Comparison of ENCODE assay signal across 13 cellular contexts in the genomic region with DNA sequence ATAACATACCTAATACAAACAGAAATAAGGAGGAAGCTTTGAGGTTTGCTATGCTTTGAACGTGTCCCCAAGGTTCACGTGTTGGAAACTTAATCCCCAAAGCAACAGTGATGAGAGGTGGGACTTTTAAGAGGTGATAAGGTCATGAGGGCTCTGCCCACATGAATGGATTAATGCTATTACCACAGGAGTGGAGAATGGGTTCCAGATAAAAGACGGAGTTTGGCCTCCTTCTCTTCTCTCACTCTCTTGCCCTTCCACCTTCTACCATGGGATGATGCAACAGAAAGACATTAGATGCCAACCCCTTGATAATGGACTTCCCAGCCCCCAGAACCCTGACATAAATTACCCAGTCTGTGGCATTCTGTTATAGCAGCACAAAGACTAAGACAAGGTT. TPM values are rescaled to one million over a fixed set of nuclear protein-coding genes. Genes with fewer than 3 reads are reported as not detected.
DNase-seq lines count a peak whose midpoint lies in the region; ATAC-seq, FAIRE-seq and TF ChIP-seq lines count a peak whose summit lies in the region.
"Had no signal": no experiment of that assay in that cellular context is flagged by ENCODE, and none has a peak within 500 bp of the region (broad histone marks: within the 10 kb centered on the region; RNA-seq: fewer than 3 reads in every experiment).

No MANE protein-coding gene starts in this region.

- CTCF ChIA-PET in Caco-2 (lab: Charles Lee): no interaction called here
- CTCF ChIA-PET in naive thymus-derived CD4-positive, alpha-beta T cell (lab: Charles Lee): no interaction called here

- POLR2A ChIA-PET in Caco-2 (lab: Charles Lee): no interaction called here
- POLR2A ChIA-PET in activated naive CD8-positive, alpha-beta T cell treated with anti-CD3 and anti-CD28 coated beads, Interleukin-2, amount 10 ng/mL, durations not matched to agents 7 days and 5 days (lab: Charles Lee): no interaction called here
- POLR2A ChIA-PET in naive thymus-derived CD4-positive, alpha-beta T cell (lab: Charles Lee): no interaction called here

- FAIRE-seq in pancreas (lab: Jason Lieb, UNC): no peak
- FAIRE-seq: frontal cortex had no signal

- BruUV-seq in Caco-2 (replicated peaks; lab: Mats Ljungman, UMichigan): no TSS peak

- 39 to 49% methylated on average over 3 of the region's 3 CpGs for WGBS in pancreas, 2 donors

- peaks cover 54% of the 10 kb centered on the region for H3K4me1 Mint-ChIP-seq in Caco-2 (ENCODE audit: low read depth, unreplicated experiment)
- H3K4me1 Mint-ChIP-seq in activated naive CD8-positive, alpha-beta T cell treated with anti-CD3 and anti-CD28 coated beads, Interleukin-2, amount 10 ng/mL, durations not matched to agents 7 days and 5 days: peaks cover 20% of the 10 kb centered on the region
- H3K4me1 Mint-ChIP-seq in naive thymus-derived CD4-positive, alpha-beta T cell: peaks cover 25 to 76% (median 62%) of the 10 kb centered on the region in 7 donors

- H3K36me3 ChIP-seq in Caco-2 (ENCODE audit: control insufficient read depth, insufficient read depth, low read length) (no peaks in the 10 kb centered on the region), HUES48 (ENCODE audit: control insufficient read depth, insufficient read depth, low read length) (peaks cover 5% of the 10 kb centered on the region; the same call in 1 of the 2 replicates), pancreas (no peaks in the 10 kb centered on the region)
- no peaks in the 10 kb centered on the region for H3K36me3 ChIP-seq in naive thymus-derived CD4-positive, alpha-beta T cell (ENCODE audit: control insufficient read depth in 2 of 3, insufficient read depth in 3 of 3, low read length in 3 of 3)
- H3K36me3 ChIP-seq: left lung had no signal

- DNase-seq in Caco-2 (peak in 1 of 2 experiments; percentile 59), head of caudate nucleus (no peak), iPS-NIHi11 (ENCODE audit: low spot score) (no peak), pancreas (no peak)
- no peak for DNase-seq in activated naive CD8-positive, alpha-beta T cell treated with anti-CD3 and anti-CD28 coated beads, Interleukin-2, amount 10 ng/mL, durations not matched to agents 7 days and 5 days
- no peak for DNase-seq in naive thymus-derived CD4-positive, alpha-beta T cell
- DNase-seq: activated naive CD4-positive, alpha-beta T cell treated with Interleukin-2 at 50 U/mL for 16 hours; left lung; NCI-H345 had no signal

- no peaks in the 10 kb centered on the region for H3K9me3 ChIP-seq in Caco-2
- H3K9me3 ChIP-seq in HUES48 (ENCODE audit: control insufficient read depth, insufficient read depth, low read length): no peaks in the 10 kb centered on the region
- no peaks in the 10 kb centered on the region for H3K9me3 ChIP-seq in naive thymus-derived CD4-positive, alpha-beta T cell (ENCODE audit: control insufficient read depth in 2 of 3, low read length in 3 of 3)
- no peaks in the 10 kb centered on the region for H3K9me3 ChIP-seq in pancreas
- H3K9me3 ChIP-seq: left lung had no signal

- peak overlapping the region; percentile 31 for H3K27ac Mint-ChIP-seq in Caco-2 (ENCODE audit: unreplicated experiment)
- no peak overlapping the region for H3K27ac Mint-ChIP-seq in activated naive CD8-positive, alpha-beta T cell treated with anti-CD3 and anti-CD28 coated beads, Interleukin-2, amount 10 ng/mL, durations not matched to agents 7 days and 5 days
- peak overlapping the region in 1 of 9 donors; percentile 57 for H3K27ac Mint-ChIP-seq in naive thymus-derived CD4-positive, alpha-beta T cell

- H3K36me3 Mint-ChIP-seq in Caco-2 (ENCODE audit: insufficient read depth, unreplicated experiment): peaks cover 8% of the 10 kb centered on the region
- peaks cover 8% of the 10 kb centered on the region for H3K36me3 Mint-ChIP-seq in activated naive CD8-positive, alpha-beta T cell treated with anti-CD3 and anti-CD28 coated beads, Interleukin-2, amount 10 ng/mL, durations not matched to agents 7 days and 5 days
- H3K36me3 Mint-ChIP-seq in naive thymus-derived CD4-positive, alpha-beta T cell: no peaks in the 10 kb centered on the region

- H3K9me3 Mint-ChIP-seq in Caco-2 (ENCODE audit: unreplicated experiment): no peaks in the 10 kb centered on the region
- peaks cover 2% of the 10 kb centered on the region for H3K9me3 Mint-ChIP-seq in activated naive CD8-positive, alpha-beta T cell treated with anti-CD3 and anti-CD28 coated beads, Interleukin-2, amount 10 ng/mL, durations not matched to agents 7 days and 5 days
- no peaks in the 10 kb centered on the region for H3K9me3 Mint-ChIP-seq in naive thymus-derived CD4-positive, alpha-beta T cell

- H3K4me1 ChIP-seq in Caco-2 (peaks cover 64% of the 10 kb centered on the region), HUES48 (ENCODE audit: control insufficient read depth, insufficient read depth, low read length) (peaks cover 74% of the 10 kb centered on the region), pancreas (peaks cover 31 to 63% (median 53%) of the 10 kb centered on the region in 3 donors)
- H3K4me1 ChIP-seq in naive thymus-derived CD4-positive, alpha-beta T cell (ENCODE audit: control insufficient read depth in 2 of 2, insufficient read depth in 2 of 2, low read length in 2 of 2): peaks cover 7 to 50% of the 10 kb centered on the region in 2 donors

- H3K27me3 Mint-ChIP-seq in Caco-2 (ENCODE audit: insufficient read depth, unreplicated experiment): no peaks in the 10 kb centered on the region
- no peaks in the 10 kb centered on the region for H3K27me3 Mint-ChIP-seq in activated naive CD8-positive, alpha-beta T cell treated with anti-CD3 and anti-CD28 coated beads, Interleukin-2, amount 10 ng/mL, durations not matched to agents 7 days and 5 days
- no peaks in the 10 kb centered on the region for H3K27me3 Mint-ChIP-seq in naive thymus-derived CD4-positive, alpha-beta T cell

- no peak overlapping the region for H3K9ac ChIP-seq in HUES48 (ENCODE audit: low read depth, low read length)

- H3K4me3 Mint-ChIP-seq in Caco-2 (ENCODE audit: unreplicated experiment): no peak overlapping the region
- H3K4me3 Mint-ChIP-seq in activated naive CD8-positive, alpha-beta T cell treated with anti-CD3 and anti-CD28 coated beads, Interleukin-2, amount 10 ng/mL, durations not matched to agents 7 days and 5 days: peak overlapping the region; percentile 3
- H3K4me3 Mint-ChIP-seq in naive thymus-derived CD4-positive, alpha-beta T cell: peak overlapping the region in 4 of 10 donors; percentile 14 to 61 (median 33)

- H3K27ac ChIP-seq in HUES48 (ENCODE audit: low read depth, low read length) (peak overlapping the region; percentile 29), pancreas (no peak overlapping the region)
- no peak overlapping the region for H3K27ac ChIP-seq in naive thymus-derived CD4-positive, alpha-beta T cell (ENCODE audit: low read depth, low read length)
- H3K27ac ChIP-seq: left lung had no signal

- intact Hi-C loops in Caco-2 (cut with micrococcal nuclease; ENCODE audit: unreplicated experiment) (loop anchor here (1.0 kb wide), 1 partner anchor 10 kb away; a partner anchor contains a TSS), head of caudate nucleus (cut with DNase I) (no loop called here), pancreas (cut with DNase I) (no loop called here)
- intact Hi-C loops in naive thymus-derived CD4-positive, alpha-beta T cell (cut with micrococcal nuclease): no loop called here

- H3K4me3 ChIP-seq in Caco-2 (ENCODE audit: low read depth, low read length) (no peak overlapping the region), HUES48 (ENCODE audit: low read depth, low read length) (no peak overlapping the region), pancreas (no peak overlapping the region)
- H3K4me3 ChIP-seq in naive thymus-derived CD4-positive, alpha-beta T cell (ENCODE audit: low read length): no peak overlapping the region
- H3K4me3 ChIP-seq: left lung had no signal

- no peaks in the 10 kb centered on the region for H3K27me3 ChIP-seq in Caco-2 (replicated peaks; ENCODE audit: control insufficient read depth, insufficient read depth, low read length)
- H3K27me3 ChIP-seq in HUES48 (ENCODE audit: control insufficient read depth, insufficient read depth, low read length): no peaks in the 10 kb centered on the region
- H3K27me3 ChIP-seq in naive thymus-derived CD4-positive, alpha-beta T cell (ENCODE audit: control insufficient read depth in 2 of 2, insufficient read depth in 2 of 2, low read length in 2 of 2): no peaks in the 10 kb centered on the region
- no peaks in the 10 kb centered on the region for H3K27me3 ChIP-seq in pancreas
- H3K27me3 ChIP-seq: left lung had no signal

- ATAC-seq in activated naive CD8-positive, alpha-beta T cell treated with anti-CD3 and anti-CD28 coated beads, Interleukin-2, amount 10 ng/mL, durations not matched to agents 7 days and 5 days (ENCODE audit: low read depth): no peak
- ATAC-seq in naive thymus-derived CD4-positive, alpha-beta T cell: peak; percentile 18
- no peak for ATAC-seq in GM19035 (IDR thresholded peaks at IDR 0.05; ENCODE audit: unreplicated experiment)
- ATAC-seq in pancreas: no peak
- ATAC-seq: left lung, Right ventricle myocardium inferior had no signal

- TF ChIP-seq CTCF in Caco-2 (IDR thresholded peaks at IDR 0.05; ENCODE audit: insufficient read depth in 1 of 2, low read depth in 1 of 2, low read length in 1 of 2, severe bottlenecking in 1 of 2, unreplicated experiment in 1 of 2) (no peak), pancreas (IDR thresholded peaks at IDR 0.05) (no peak)

RNA-seq across cellular contexts. Expression of a gene that starts 9.6 kb away (rescaled TPM):
- total RNA-seq in Caco-2 (2022) (404 and 474 TPM in 2 replicates), pancreas (100 to 1,000 TPM in 5 of 6 donors, 10 to 100 TPM in 1; 81.8 to 316 (median 125) TPM)
- total RNA-seq in activated naive CD8-positive, alpha-beta T cell treated with anti-CD3 and anti-CD28 coated beads, Interleukin-2, amount 10 ng/mL, durations not matched to agents 7 days and 5 days: 10 to 100 TPM; 60.3 to 77.8 TPM
- total RNA-seq in naive thymus-derived CD4-positive, alpha-beta T cell: 100 to 1,000 TPM in 1 of 5 experiments, 10 to 100 TPM in 4; 43.2 to 205 (median 60.8) TPM
- polyA plus RNA-seq in naive thymus-derived CD4-positive, alpha-beta T cell: 10 to 100 TPM; 26.5 to 36.1 TPM
- polyA plus RNA-seq in pancreas: 10 to 100 TPM; 44.0 to 97.3 TPM
